In the genomic region with DNA sequence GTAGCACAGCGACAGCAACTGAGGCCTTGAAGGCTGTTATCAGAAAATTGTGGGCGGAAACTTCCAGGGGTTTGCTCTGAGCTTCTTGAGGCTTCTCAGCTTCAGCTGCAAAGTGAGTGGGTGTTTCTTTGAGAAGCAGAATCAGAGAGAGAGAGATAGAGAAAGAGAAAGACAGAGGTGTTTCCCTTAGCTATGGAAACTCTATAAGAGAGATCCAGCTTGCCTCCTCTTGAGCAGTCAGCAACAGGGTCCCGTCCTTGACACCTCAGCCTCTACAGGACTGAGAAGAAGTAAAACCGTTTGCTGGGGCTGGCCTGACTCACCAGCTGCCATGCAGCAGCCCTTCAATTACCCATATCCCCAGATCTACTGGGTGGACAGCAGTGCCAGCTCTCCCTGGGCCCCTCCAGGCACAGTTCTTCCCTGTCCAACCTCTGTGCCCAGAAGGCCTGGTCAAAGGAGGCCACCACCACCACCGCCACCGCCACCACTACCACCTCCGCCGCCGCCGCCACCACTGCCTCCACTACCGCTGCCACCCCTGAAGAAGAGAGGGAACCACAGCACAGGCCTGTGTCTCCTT, we compare ENCODE assay signal across 13 cellular contexts. TPM values are rescaled to one million over a fixed set of nuclear protein-coding genes. Genes with fewer than 3 reads are reported as not detected.
DNase-seq lines count a peak whose midpoint lies in the region; ATAC-seq and TF ChIP-seq lines count a peak whose summit lies in the region.
"Had no signal": no experiment of that assay in that cellular context is flagged by ENCODE, and none has a peak within 500 bp of the region (broad histone marks: within the 10 kb centered on the region; RNA-seq: fewer than 3 reads in every experiment).

A gene with protein sequence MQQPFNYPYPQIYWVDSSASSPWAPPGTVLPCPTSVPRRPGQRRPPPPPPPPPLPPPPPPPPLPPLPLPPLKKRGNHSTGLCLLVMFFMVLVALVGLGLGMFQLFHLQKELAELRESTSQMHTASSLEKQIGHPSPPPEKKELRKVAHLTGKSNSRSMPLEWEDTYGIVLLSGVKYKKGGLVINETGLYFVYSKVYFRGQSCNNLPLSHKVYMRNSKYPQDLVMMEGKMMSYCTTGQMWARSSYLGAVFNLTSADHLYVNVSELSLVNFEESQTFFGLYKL (plus strand): TSS at position 233 of the 583 bp plus-strand sequence. CDS start 99 bp downstream, at position 332.

- peak within 1 kb of the TSS; percentile 52 for H2AK5ac ChIP-seq in trophoblast cell (ENCODE audit: low read length)

- DNase-seq in activated CD4-positive, CD25-positive, alpha-beta regulatory T cell treated with anti-CD3 and anti-CD28 coated beads, Interleukin-2, amount 50 U/mL, for 72 hours = no peak
- DNase-seq in activated effector memory CD4-positive, alpha-beta T cell treated with anti-CD3 and anti-CD28 coated beads, Interleukin-2, amount 50 U/mL, for 16 hours = peak; percentile 86
- no peak for DNase-seq in trophoblast cell
- DNase-seq in thoracic aorta (ENCODE audit: low spot score) = no peak
- no peak for DNase-seq in occipital lobe (lab: John Stamatoyannopoulos, UW)
- no peak for DNase-seq in COLO668 (lab: John Stamatoyannopoulos, UW; ENCODE audit: unreplicated experiment)
- DNase-seq: activated B cell treated with CpG ODN at 0.5 μM for 24 hours, NCI-H1694 had no signal

- H3K4me2 ChIP-seq in trophoblast cell (ENCODE audit: low read length) = no peak within 1 kb of the TSS

- no peak for TF ChIP-seq CTCF in thoracic aorta (IDR thresholded peaks at IDR 0.05)

- H3K14ac ChIP-seq in trophoblast cell (ENCODE audit: low read length) = peak within 1 kb of the TSS; percentile 28

- H4K8ac ChIP-seq in trophoblast cell (ENCODE audit: low read depth, low read length) = peak within 1 kb of the TSS; percentile 16

- no peak within 1 kb of the TSS for H3K18ac ChIP-seq in trophoblast cell (ENCODE audit: low read length)

- H3K4me1 ChIP-seq in trophoblast cell (ENCODE audit: control insufficient read depth in 1 of 2, insufficient read depth in 2 of 2, low read length in 2 of 2) = peaks cover 0 to 8% of the 10 kb centered on the region in 2 experiments
- no peaks in the 10 kb centered on the region for H3K4me1 ChIP-seq in thoracic aorta (ENCODE audit: control insufficient read depth in 1 of 2, low read depth in 2 of 2)

- no peak within 1 kb of the TSS for H3K4ac ChIP-seq in trophoblast cell (ENCODE audit: low read depth, low read length)

- no peak within 1 kb of the TSS for H3K23ac ChIP-seq in trophoblast cell (ENCODE audit: low read length)

- no peak within 1 kb of the TSS for H4K91ac ChIP-seq in trophoblast cell (ENCODE audit: low read depth, low read length)

- H3K79me1 ChIP-seq in trophoblast cell (ENCODE audit: low read length) = peaks cover 6% of the 10 kb centered on the region

- no peaks in the 10 kb centered on the region for H3K9me3 ChIP-seq in trophoblast cell (ENCODE audit: insufficient read depth, low read depth, low read length)
- no peaks in the 10 kb centered on the region for H3K9me3 ChIP-seq in thoracic aorta

- H3K36me3 ChIP-seq in trophoblast cell (ENCODE audit: control insufficient read depth in 1 of 2, insufficient read depth in 2 of 2, low read length in 2 of 2) (no peaks in the 10 kb centered on the region), thoracic aorta (no peaks in the 10 kb centered on the region)

- H4K12ac ChIP-seq in trophoblast cell (ENCODE audit: low read depth, low read length) = no peak within 1 kb of the TSS

- no peak within 1 kb of the TSS for H3K27ac ChIP-seq in trophoblast cell (ENCODE audit: low read depth, low read length)
- H3K27ac ChIP-seq in thoracic aorta = no peak within 1 kb of the TSS
- H3K27ac ChIP-seq: coronary artery had no signal

- peak; percentile 60 to 61 for ATAC-seq in activated CD4-positive, CD25-positive, alpha-beta regulatory T cell treated with anti-CD3 and anti-CD28 coated beads, Interleukin-2, amount 50 U/mL, for 24 hours
- ATAC-seq in thoracic aorta (ENCODE audit: insufficient number of reproducible peaks, low FRiP score, low read depth) (no peak), HG03432 (IDR thresholded peaks at IDR 0.05; ENCODE audit: unreplicated experiment) (no peak)

- WGBS in trophoblast cell (ENCODE audit: extremely low coverage, insufficient coverage, insufficient read length) = no CpG with 5 or more reads among the region's 11 CpGs

- no peaks in the 10 kb centered on the region for H3K79me2 ChIP-seq in trophoblast cell (ENCODE audit: control insufficient read depth, insufficient read depth, low read length, poor library complexity)

- H2BK12ac ChIP-seq in trophoblast cell (ENCODE audit: low read length) = peak within 1 kb of the TSS; percentile 56

- no peaks in the 10 kb centered on the region for H3K27me3 ChIP-seq in trophoblast cell (ENCODE audit: insufficient read depth, low read length)
- H3K27me3 ChIP-seq in thoracic aorta (replicated peaks; ENCODE audit: insufficient read depth) = no peaks in the 10 kb centered on the region

- H2BK120ac ChIP-seq in trophoblast cell (ENCODE audit: insufficient read depth, low read length, poor library complexity) = no peak within 1 kb of the TSS

- H2AFZ ChIP-seq in trophoblast cell (ENCODE audit: insufficient read depth, low read length, poor library complexity) = no peak within 1 kb of the TSS

- peak within 1 kb of the TSS; percentile 37 for H2BK5ac ChIP-seq in trophoblast cell (ENCODE audit: low read depth, low read length, poor library complexity)

- H3K4me3 ChIP-seq in trophoblast cell (ENCODE audit: low read depth, low read length) (no peak within 1 kb of the TSS), thoracic aorta (peak within 1 kb of the TSS; percentile 38)
- H3K4me3 ChIP-seq: coronary artery had no signal

- H3K9ac ChIP-seq in trophoblast cell (ENCODE audit: low read length) = no peak within 1 kb of the TSS

RNA-seq across cellular contexts. Expression of the gene that starts here (rescaled TPM):
- polyA plus RNA-seq in trophoblast cell (2013) = 0.31 and 0.37 TPM in 2 replicates
- total RNA-seq in thoracic aorta (not detected), occipital lobe (not detected)
- total RNA-seq: A172, activated B cell treated with CpG ODN at 0.5 μM for 24 hours, Daoy had no signal

Comparison
In these comparisons a context has a peak if more than half of its experiments do, and no peak if none do; other contexts are left out.
1. ATAC-seq: peak in activated CD4-positive, CD25-positive, alpha-beta regulatory T cell treated with anti-CD3 and anti-CD28 coated beads, Interleukin-2, amount 50 U/mL, for 24 hours (2 of 2); none in thoracic aorta (single experiment) and HG03432 (single experiment).